Comparison of ENCODE assay signal across 18 cellular contexts in genomic region chr1:51650198-51650597, GRCh38.
"Had no signal": no experiment of that assay in that cellular context is flagged by ENCODE, and none has a peak within 500 bp of the region (broad histone marks: within the 10 kb centered on the region; RNA-seq: fewer than 3 reads in every experiment).

No MANE protein-coding gene starts in this region.

- H3K27me3 ChIP-seq: ascending aorta, gastroesophageal sphincter, heart right ventricle, neural progenitor cell, ovary, sigmoid colon, stomach had no signal

- H3K36me3 Mint-ChIP-seq: neural progenitor cell had no signal

- H3K9me3 Mint-ChIP-seq: activated T-helper 17 cell treated with anti-CD3 and anti-CD28 coated beads, Interleukin-2, amount 50 U/mL, for 72 hours; endodermal cell; naive B cell had no signal

- H3K4me1 Mint-ChIP-seq: activated naive CD8-positive, alpha-beta T cell treated with anti-CD3 and anti-CD28 coated beads, Interleukin-2, amount 50 U/mL, for 24 hours had no signal

- H2AFZ ChIP-seq: neural progenitor cell had no signal

- H3K4me3 ChIP-seq: ascending aorta, gastroesophageal sphincter, heart right ventricle, lung, neural progenitor cell, ovary, sigmoid colon, stomach, thoracic aorta had no signal

- H3K4me3 Mint-ChIP-seq: activated naive CD8-positive, alpha-beta T cell treated with anti-CD3 and anti-CD28 coated beads, Interleukin-2, amount 50 U/mL, for 24 hours; activated T-helper 17 cell treated with anti-CD3 and anti-CD28 coated beads, Interleukin-2, amount 50 U/mL, for 72 hours; endodermal cell; neural progenitor cell; T-helper 1 cell treated with Interleukin-12 subunit alpha and Interleukin-12 subunit beta and Interleukin-4 antibody, amounts not matched to agents 30 μg/mL and 1 μg/mL, for 36 hours had no signal

- ATAC-seq: activated naive CD8-positive, alpha-beta T cell treated with anti-CD3 and anti-CD28 coated beads, Interleukin-2, amount 50 U/mL, for 24 hours; activated T-helper 17 cell treated with anti-CD3 and anti-CD28 coated beads, Interleukin-2, amount 50 U/mL, for 72 hours; gastroesophageal sphincter; heart right ventricle had no signal

- H3K27me3 Mint-ChIP-seq: activated naive CD8-positive, alpha-beta T cell treated with anti-CD3 and anti-CD28 coated beads, Interleukin-2, amount 50 U/mL, for 24 hours; activated T-helper 17 cell treated with anti-CD3 and anti-CD28 coated beads, Interleukin-2, amount 50 U/mL, for 72 hours; naive B cell had no signal

- H3K4me2 ChIP-seq: neural progenitor cell had no signal

- H3K27ac ChIP-seq: gastroesophageal sphincter, neural progenitor cell had no signal

- DNase-seq: activated CD4-positive, alpha-beta T cell treated with anti-CD3 and anti-CD28 coated beads for 48 hours; activated naive CD4-positive, alpha-beta T cell treated with Interleukin-2 at 50 U/mL for 16 hours; activated naive CD8-positive, alpha-beta T cell treated with anti-CD3 and anti-CD28 coated beads, Interleukin-2, amount 50 U/mL, for 24 hours; endodermal cell; heart right ventricle; left colon; naive B cell; ovary; sigmoid colon; stimulated activated CD4-positive, alpha-beta T cell treated with anti-CD3 and anti-CD28 coated beads, Interleukin-1b, Interleukin-23, amount 100 ng/mL, for 48 hours; stomach had no signal

- H3K27ac Mint-ChIP-seq: activated naive CD8-positive, alpha-beta T cell treated with anti-CD3 and anti-CD28 coated beads, Interleukin-2, amount 50 U/mL, for 24 hours; activated T-helper 17 cell treated with anti-CD3 and anti-CD28 coated beads, Interleukin-2, amount 50 U/mL, for 72 hours; neural progenitor cell; T-helper 1 cell treated with Interleukin-12 subunit alpha and Interleukin-12 subunit beta and Interleukin-4 antibody, amounts not matched to agents 30 μg/mL and 1 μg/mL, for 36 hours had no signal

- H3K9me3 ChIP-seq: ascending aorta, gastroesophageal sphincter, ovary, sigmoid colon, stomach, thoracic aorta had no signal

- H3K36me3 ChIP-seq: ascending aorta, neural progenitor cell, ovary, sigmoid colon, thoracic aorta had no signal
